In the genomic region with DNA sequence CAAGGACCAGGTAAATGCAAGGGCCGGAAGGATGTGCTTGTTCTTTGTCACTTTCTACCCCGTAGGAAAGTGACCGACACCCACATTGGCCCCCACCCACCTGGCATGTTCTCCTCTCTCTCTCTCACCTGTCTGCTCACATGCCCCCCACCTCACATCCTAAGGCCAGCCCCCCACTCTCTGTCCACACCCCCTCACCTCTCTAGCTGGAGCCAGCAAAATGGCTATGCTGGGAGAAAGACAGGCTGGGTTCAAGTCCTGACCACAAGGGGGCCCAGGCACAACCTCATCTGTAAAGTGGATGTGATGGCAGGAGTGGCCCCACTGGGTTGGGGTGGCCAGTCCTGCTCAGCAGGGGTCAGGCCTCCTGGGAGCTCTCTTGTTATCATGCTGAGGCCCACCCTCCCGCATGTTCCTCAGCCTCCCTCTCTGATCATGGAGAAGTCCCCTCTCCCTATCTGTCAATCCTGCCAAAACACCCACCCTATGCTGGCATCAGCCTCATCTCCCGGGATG, we compare ENCODE assay signal across 13 cellular contexts. TPM values are rescaled to one million over a fixed set of nuclear protein-coding genes. Genes with fewer than 3 reads are reported as not detected.
DNase-seq lines count a peak whose midpoint lies in the region; ATAC-seq and TF ChIP-seq lines count a peak whose summit lies in the region.
"Had no signal": no experiment of that assay in that cellular context is flagged by ENCODE, and none has a peak within 500 bp of the region (broad histone marks: within the 10 kb centered on the region; RNA-seq: fewer than 3 reads in every experiment).

No MANE protein-coding gene starts in this region.

- H3K9me3 Mint-ChIP-seq in H9: no peaks in the 10 kb centered on the region
- H3K9me3 Mint-ChIP-seq in activated CD8-positive, alpha-beta T cell treated with anti-CD3 and anti-CD28 coated beads for 36 hours: no peaks in the 10 kb centered on the region
- H3K9me3 Mint-ChIP-seq: activated naive CD4-positive, alpha-beta T cell treated with anti-CD3 and anti-CD28 coated beads, Interleukin-2, amount 50 U/mL, for 24 hours had no signal

- no peak overlapping the region for H3K56ac ChIP-seq in H9 (ENCODE audit: insufficient read length, low read depth, low read length)

- H3K9ac ChIP-seq in H9 (ENCODE audit: extremely low read depth, insufficient read length, low read length): no peak overlapping the region
- no peak overlapping the region for H3K9ac ChIP-seq in liver (ENCODE audit: low read depth in 1 of 2, low read length in 2 of 2)

- H3K27me3 ChIP-seq in H9 (ENCODE audit: insufficient read depth, low read length): peaks cover 15% of the 10 kb centered on the region; the same call in 1 of the 2 replicates
- peaks cover 2 to 14% (median 4%) of the 10 kb centered on the region in 4 donors for H3K27me3 ChIP-seq in liver (ENCODE audit: control insufficient read depth in 4 of 4, insufficient read depth in 4 of 4, low read length in 3 of 4)
- H3K27me3 ChIP-seq in testis: no peaks in the 10 kb centered on the region

- no peak overlapping the region for H3K27ac Mint-ChIP-seq in H9
- no peak overlapping the region for H3K27ac Mint-ChIP-seq in activated CD8-positive, alpha-beta T cell treated with anti-CD3 and anti-CD28 coated beads for 36 hours
- H3K27ac Mint-ChIP-seq: activated naive CD4-positive, alpha-beta T cell treated with anti-CD3 and anti-CD28 coated beads, Interleukin-2, amount 50 U/mL, for 24 hours; mesothelial cell of epicardium had no signal

- no peak overlapping the region for H3K4ac ChIP-seq in H9 (ENCODE audit: low read depth, low read length)

- no peaks in the 10 kb centered on the region for H3K23me2 ChIP-seq in H9 (ENCODE audit: insufficient read length, low read depth, low read length, poor library complexity, severe bottlenecking)

- DNase-seq in COLO668 (lab: John Stamatoyannopoulos, UW; ENCODE audit: unreplicated experiment) (peak; percentile 27), H9 (peak; percentile 62), astrocyte of the cerebellum (ENCODE audit: low read depth) (no peak), hepatic stellate cell (ENCODE audit: low spot score) (no peak), testis (no peak)
- DNase-seq in activated CD8-positive, alpha-beta T cell treated with anti-CD3 and anti-CD28 coated beads for 36 hours: no peak
- DNase-seq: NCI-H510A; stimulated activated CD4-positive, alpha-beta T cell treated with anti-CD3 and anti-CD28 coated beads, Interleukin-15, amount 100 ng/mL, for 24 hours had no signal

- peaks cover 73% of the 10 kb centered on the region for H3K27me3 Mint-ChIP-seq in H9 (ENCODE audit: low read depth)
- H3K27me3 Mint-ChIP-seq in activated CD8-positive, alpha-beta T cell treated with anti-CD3 and anti-CD28 coated beads for 36 hours: peaks cover 38% of the 10 kb centered on the region

- H3K4me2 ChIP-seq in H9 (ENCODE audit: insufficient read depth, insufficient read length, low read length): no peak overlapping the region

- H3K4me3 ChIP-seq in astrocyte of the cerebellum (ENCODE audit: low read depth, low read length): no peak overlapping the region
- H3K4me3 ChIP-seq in liver (ENCODE audit: low read depth in 1 of 3, low read length in 3 of 3): no peak overlapping the region
- no peak overlapping the region for H3K4me3 ChIP-seq in testis

- H3K27ac ChIP-seq in H9 (ENCODE audit: insufficient read length, low read depth, low read length) (no peak overlapping the region), liver (ENCODE audit: low read depth in 1 of 2, low read length in 2 of 2) (no peak overlapping the region), testis (no peak overlapping the region)
- H3K27ac ChIP-seq: HL-60 had no signal

- no peak overlapping the region for H2BK15ac ChIP-seq in H9 (ENCODE audit: low read depth, low read length)

- H4K5ac ChIP-seq in H9 (ENCODE audit: insufficient read length, low read depth, low read length): no peak overlapping the region

- TF ChIP-seq RAD21 in liver (IDR thresholded peaks at IDR 0.05): no peak

- TF ChIP-seq CTCF in H9 (conservative IDR thresholded peaks at IDR 0.05): peak; percentile 62
- TF ChIP-seq CTCF in astrocyte of the cerebellum (IDR thresholded peaks at IDR 0.05; ENCODE audit: low read depth, low read length, missing control alignments): peak; percentile 10
- peak; percentile 11 for TF ChIP-seq CTCF in liver (IDR thresholded peaks at IDR 0.05; ENCODE audit: low read depth, low read length, missing input control)
- no peak for TF ChIP-seq CTCF in activated CD8-positive, alpha-beta T cell treated with anti-CD3 and anti-CD28 coated beads for 36 hours (IDR thresholded peaks at IDR 0.05)
- peak in 1 of 3 experiments; percentile 12 for TF ChIP-seq CTCF in testis (IDR thresholded peaks at IDR 0.05)

- no CpG with 5 or more reads among the region's 5 CpGs for WGBS in H9 (ENCODE audit: extremely low coverage, insufficient read length, low lambda C conversion rate)
- WGBS in liver: 51% methylated on average over 5 of the region's 5 CpGs
- 59% methylated on average over 5 of the region's 5 CpGs for WGBS in testis, 2 donors

- no peak overlapping the region for H3K23ac ChIP-seq in H9 (ENCODE audit: insufficient read length, low read depth, low read length)

- no peak overlapping the region for H3K14ac ChIP-seq in H9 (ENCODE audit: insufficient read depth, low read length)

- no peak overlapping the region for H2BK20ac ChIP-seq in H9 (ENCODE audit: low read depth, low read length, poor library complexity, severe bottlenecking)

- in situ Hi-C loops in astrocyte of the cerebellum (cut with HindIII; ENCODE audit: low sequenced_read_pairs): no loop called here

- H2BK12ac ChIP-seq in H9 (ENCODE audit: insufficient read length, low read depth, low read length): no peak overlapping the region

- no peak overlapping the region for H2AFZ ChIP-seq in H9 (ENCODE audit: low read length)

- intact Hi-C loops in activated CD8-positive, alpha-beta T cell treated with anti-CD3 and anti-CD28 coated beads for 36 hours (cut with micrococcal nuclease): no loop called here
- intact Hi-C loops in testis (cut with DNase I; ENCODE audit: low total_unique reads): no loop called here

- H3K9me3 ChIP-seq in H9 (ENCODE audit: control insufficient read depth, low read depth, low read length) (no peaks in the 10 kb centered on the region), liver (ENCODE audit: control insufficient read depth in 4 of 4, low read length in 3 of 4) (no peaks in the 10 kb centered on the region), testis (no peaks in the 10 kb centered on the region)

- no peak overlapping the region; a peak in 1 of 5 replicates for H3K4me3 Mint-ChIP-seq in H9
- H3K4me3 Mint-ChIP-seq in activated CD8-positive, alpha-beta T cell treated with anti-CD3 and anti-CD28 coated beads for 36 hours: no peak overlapping the region
- H3K4me3 Mint-ChIP-seq: activated naive CD4-positive, alpha-beta T cell treated with anti-CD3 and anti-CD28 coated beads, Interleukin-2, amount 50 U/mL, for 24 hours had no signal

- H2BK5ac ChIP-seq in H9 (ENCODE audit: insufficient read length, low read length): no peak overlapping the region

- H3K36me3 Mint-ChIP-seq in H9 (ENCODE audit: insufficient read depth in 1 of 3, low read depth in 3 of 3): no peaks in the 10 kb centered on the region
- H3K36me3 Mint-ChIP-seq in activated CD8-positive, alpha-beta T cell treated with anti-CD3 and anti-CD28 coated beads for 36 hours (ENCODE audit: low read depth): no peaks in the 10 kb centered on the region
- H3K36me3 Mint-ChIP-seq: activated naive CD4-positive, alpha-beta T cell treated with anti-CD3 and anti-CD28 coated beads, Interleukin-2, amount 50 U/mL, for 24 hours; mesothelial cell of epicardium had no signal

- no peak for ATAC-seq in activated CD8-positive, alpha-beta T cell treated with anti-CD3 and anti-CD28 coated beads for 36 hours
- no peak for ATAC-seq in HG02840 (IDR thresholded peaks at IDR 0.05; ENCODE audit: low FRiP score, unreplicated experiment)

- H2AK5ac ChIP-seq in H9 (ENCODE audit: insufficient read length, low read length): no peak overlapping the region

- peaks cover 23% of the 10 kb centered on the region in 2 experiments for H3K4me1 Mint-ChIP-seq in H9
- no peaks in the 10 kb centered on the region for H3K4me1 Mint-ChIP-seq in activated CD8-positive, alpha-beta T cell treated with anti-CD3 and anti-CD28 coated beads for 36 hours (ENCODE audit: low read depth)
- H3K4me1 Mint-ChIP-seq: mesothelial cell of epicardium had no signal

- no peaks in the 10 kb centered on the region for H3K79me1 ChIP-seq in H9 (ENCODE audit: insufficient read depth, low read depth, low read length, poor library complexity, severe bottlenecking)

- no peaks in the 10 kb centered on the region for H3K4me1 ChIP-seq in H9 (ENCODE audit: insufficient read depth, low read length)
- peaks cover 8 to 17% (median 11%) of the 10 kb centered on the region in 4 donors for H3K4me1 ChIP-seq in liver (ENCODE audit: control insufficient read depth in 4 of 4, insufficient read depth in 4 of 4, low read length in 3 of 4)
- H3K4me1 ChIP-seq in testis: peaks cover 3% of the 10 kb centered on the region

- H2BK120ac ChIP-seq in H9 (ENCODE audit: low read depth, low read length, poor library complexity, severe bottlenecking): no peak overlapping the region

- H3K79me2 ChIP-seq in H9 (ENCODE audit: insufficient read depth, low read length): no peaks in the 10 kb centered on the region

- TF ChIP-seq POLR2A in testis (IDR thresholded peaks at IDR 0.05): no peak

- H4K91ac ChIP-seq in H9 (ENCODE audit: insufficient read length, low read depth, low read length): no peak overlapping the region

- CTCF ChIA-PET in activated CD8-positive, alpha-beta T cell treated with anti-CD3 and anti-CD28 coated beads for 36 hours (lab: Charles Lee): interaction anchor here (1.1 kb wide), 1 partner anchor 626 kb away, joined by 3 read pairs; no protein-coding TSS in a partner anchor

- peaks cover 4% of the 10 kb centered on the region for H4K20me1 ChIP-seq in H9 (ENCODE audit: control insufficient read depth, insufficient read depth, insufficient read length)

- no peak overlapping the region for H3T11ph ChIP-seq in H9 (ENCODE audit: low read length)

- no peak overlapping the region for H3K18ac ChIP-seq in H9 (ENCODE audit: insufficient read length, low read depth, low read length)

- POLR2A ChIA-PET in activated CD8-positive, alpha-beta T cell treated with anti-CD3 and anti-CD28 coated beads for 36 hours (lab: Charles Lee): no interaction called here

- H3K36me3 ChIP-seq in liver (ENCODE audit: control insufficient read depth in 4 of 4, insufficient read depth in 3 of 4, low read depth in 1 of 4, low read length in 3 of 4): no peaks in the 10 kb centered on the region
- no peaks in the 10 kb centered on the region for H3K36me3 ChIP-seq in testis (ENCODE audit: low read depth, missing control alignments)

- H4K8ac ChIP-seq in H9 (replicated peaks; ENCODE audit: insufficient read length, low read depth, low read length): no peak overlapping the region

TF ChIP-seq in liver, 16 proteins besides CTCF, POLR2A, EP300 and RAD21:
- no peak for TF ChIP-seq JUND (IDR thresholded peaks at IDR 0.05)
TF ChIP-seq in liver: peak in this region for 0.

RNA-seq across cellular contexts. Expression of gene PPP2R2C, which starts 1.7 kb away (rescaled TPM):
- 8.1 and 8.6 TPM in 2 replicates for total RNA-seq in H9 (2021)
- total RNA-seq in liver: under 1 TPM in 1 of 2 donors, not detected in 1; under 0.01 TPM
- polyA plus RNA-seq in liver: under 1 TPM in 1 of 2 donors, not detected in 1; 0.01 TPM
- not detected for total RNA-seq in activated CD8-positive, alpha-beta T cell treated with anti-CD3 and anti-CD28 coated beads for 36 hours
- total RNA-seq in testis: 10 to 100 TPM in 1 of 2 donors, 1 to 10 TPM in 1; 7.9 to 13.1 TPM
- polyA plus RNA-seq in testis (ENCODE audit: insufficient read depth, low read depth, low replicate concordance): 20.4 TPM

Comparison
In these comparisons a context has a peak if more than half of its experiments do, and no peak if none do; other contexts are left out.
1. DNase-seq: peak in COLO668 (single experiment) and H9 (single experiment); none in astrocyte of the cerebellum (single experiment), activated CD8-positive, alpha-beta T cell treated with anti-CD3 and anti-CD28 coated beads for 36 hours (single experiment), hepatic stellate cell (single experiment) and testis (single experiment).